9 cellular contexts compared by ENCODE assay signal in genomic region chr11:112175596-112175947, GRCh38. TPM values are rescaled to one million over a fixed set of nuclear protein-coding genes. Genes with fewer than 3 reads are reported as not detected.
DNase-seq lines count a peak whose midpoint lies in the region; ATAC-seq and TF ChIP-seq lines count a peak whose summit lies in the region.
"Had no signal": no experiment of that assay in that cellular context is flagged by ENCODE, and none has a peak within 500 bp of the region (broad histone marks: within the 10 kb centered on the region; RNA-seq: fewer than 3 reads in every experiment).

No MANE protein-coding gene starts in this region.

- WGBS in ovary, 3 donors, result 3 to 4% (median 3%) methylated on average over 4 of the region's 4 CpGs

- peak overlapping the region; percentile 28 for H3K4me3 ChIP-seq in CD4-positive, CD25-positive, alpha-beta regulatory T cell (ENCODE audit: low read depth, low read length)
- H3K4me3 ChIP-seq in WERI-Rb-1 (ENCODE audit: low read depth, low read length), result peak overlapping the region; percentile 32
- H3K4me3 ChIP-seq in ovary, result peak overlapping the region; percentile 21

- peak overlapping the region in 2 of 4 donors; percentile 11 to 53 for H3K4me3 Mint-ChIP-seq in CD4-positive, CD25-positive, alpha-beta regulatory T cell
- H3K4me3 Mint-ChIP-seq: neural crest cell had no signal

- intact Hi-C loops in ovary (cut with DNase I), result no loop called here

- no peak for TF ChIP-seq EP300 in ovary (IDR thresholded peaks at IDR 0.05)

- TF ChIP-seq POLR2A in ovary (IDR thresholded peaks at IDR 0.05), result no peak

- peaks cover 5% of the 10 kb centered on the region for H3K4me1 ChIP-seq in CD4-positive, CD25-positive, alpha-beta regulatory T cell (ENCODE audit: control insufficient read depth, insufficient read depth, low read length, poor library complexity, severe bottlenecking)
- H3K4me1 ChIP-seq in ovary (ENCODE audit: insufficient read depth), result peaks cover 2% of the 10 kb centered on the region

- H3K27me3 ChIP-seq in CD4-positive, CD25-positive, alpha-beta regulatory T cell (ENCODE audit: control insufficient read depth, insufficient read depth, low read length), result peaks cover 23% of the 10 kb centered on the region
- H3K27me3 ChIP-seq in WERI-Rb-1 (ENCODE audit: insufficient read depth, low read depth, severe bottlenecking), result no peaks in the 10 kb centered on the region
- no peaks in the 10 kb centered on the region for H3K27me3 ChIP-seq in ovary

- peak overlapping the region in 1 of 3 donors; percentile 86 for H3K27ac Mint-ChIP-seq in CD4-positive, CD25-positive, alpha-beta regulatory T cell

- H3K9me3 Mint-ChIP-seq in CD4-positive, CD25-positive, alpha-beta regulatory T cell, result peaks cover 0 to 3% (median 0%) of the 10 kb centered on the region in 7 donors
- H3K9me3 Mint-ChIP-seq: neural crest cell had no signal

- no peaks in the 10 kb centered on the region for H3K36me3 Mint-ChIP-seq in CD4-positive, CD25-positive, alpha-beta regulatory T cell

- H3K27me3 Mint-ChIP-seq in CD4-positive, CD25-positive, alpha-beta regulatory T cell, result peaks cover 41% of the 10 kb centered on the region

- peaks cover 7 to 12% (median 10%) of the 10 kb centered on the region in 4 donors for H3K4me1 Mint-ChIP-seq in CD4-positive, CD25-positive, alpha-beta regulatory T cell

- no peak overlapping the region for H3K27ac ChIP-seq in CD4-positive, CD25-positive, alpha-beta regulatory T cell (ENCODE audit: insufficient read depth, low read length, poor library complexity, severe bottlenecking)
- H3K27ac ChIP-seq in WERI-Rb-1 (no peak overlapping the region), ovary (no peak overlapping the region)

- H3K9me3 ChIP-seq in CD4-positive, CD25-positive, alpha-beta regulatory T cell (ENCODE audit: control insufficient read depth in 2 of 2, low read length in 2 of 2), result no peaks in the 10 kb centered on the region
- H3K9me3 ChIP-seq in WERI-Rb-1 (ENCODE audit: severe bottlenecking), result no peaks in the 10 kb centered on the region
- no peaks in the 10 kb centered on the region for H3K9me3 ChIP-seq in ovary

- TF ChIP-seq CTCF in WERI-Rb-1 (IDR thresholded peaks at IDR 0.05; ENCODE audit: low read depth, low read length) (no peak), ovary (IDR thresholded peaks at IDR 0.05) (no peak)

- no peak for DNase-seq in CD4-positive, CD25-positive, alpha-beta regulatory T cell
- DNase-seq in WERI-Rb-1 (no peak), globus pallidus (ENCODE audit: low spot score) (peak; percentile 54), ovary (no peak), DMS53 treated with DMSO at 0.1 percent for 48 hours (lab: John Stamatoyannopoulos, UW; ENCODE audit: unreplicated experiment) (no peak), AG08395 (ENCODE audit: low spot score) (no peak), cerebellum (ENCODE audit: low spot score) (no peak)
- no peak for DNase-seq in stimulated activated CD4-positive, alpha-beta T cell treated with anti-CD3 and anti-CD28 coated beads, Interleukin-1b, Interleukin-23, amount 100 ng/mL, for 48 hours

- no peaks in the 10 kb centered on the region for H3K36me3 ChIP-seq in CD4-positive, CD25-positive, alpha-beta regulatory T cell (ENCODE audit: control insufficient read depth, insufficient read depth, low read length)
- H3K36me3 ChIP-seq in WERI-Rb-1, result no peaks in the 10 kb centered on the region
- no peaks in the 10 kb centered on the region for H3K36me3 ChIP-seq in ovary

- ATAC-seq in CD4-positive, CD25-positive, alpha-beta regulatory T cell (ENCODE audit: low read depth in 2 of 2), result no peak

RNA-seq across cellular contexts. Expression of gene BCO2, which starts 0.3 kb away (rescaled TPM):
- total RNA-seq in CD4-positive, CD25-positive, alpha-beta regulatory T cell, result 0.81 TPM
- not detected for polyA plus RNA-seq in CD4-positive, CD25-positive, alpha-beta regulatory T cell
- total RNA-seq in ovary (10 to 100 TPM in 1 of 7 donors, 1 to 10 TPM in 6; 2.9 to 11.7 (median 4.4) TPM), cerebellum (7.2 TPM)
- polyA plus RNA-seq in ovary, result 1 to 10 TPM; 1.2 to 3.2 TPM

RNA-seq across cellular contexts. Expression of gene TEX12, which starts 8.4 kb away (rescaled TPM):
- total RNA-seq in CD4-positive, CD25-positive, alpha-beta regulatory T cell, result 0.67 TPM
- polyA plus RNA-seq in CD4-positive, CD25-positive, alpha-beta regulatory T cell, result under 1 TPM in 1 of 4 donors, not detected in 3; 0.44 TPM
- 1 to 10 TPM in 1 of 7 donors, under 1 TPM in 5, not detected in 1; 0.23 to 1.3 (median 0.52) TPM for total RNA-seq in ovary
- under 1 TPM; 0.11 to 0.62 TPM for polyA plus RNA-seq in ovary
- total RNA-seq in cerebellum, result 0.54 TPM
- total RNA-seq: neural crest cell had no signal

RNA-seq across cellular contexts. Expression of gene IL18, which starts 11.7 kb away (rescaled TPM):
- total RNA-seq in CD4-positive, CD25-positive, alpha-beta regulatory T cell, result 1.4 TPM
- not detected for polyA plus RNA-seq in CD4-positive, CD25-positive, alpha-beta regulatory T cell
- total RNA-seq in ovary (10 to 100 TPM in 1 of 7 donors, 1 to 10 TPM in 6; 1.7 to 17.1 (median 3.5) TPM), cerebellum (0.36 TPM)
- 1 to 10 TPM; 2.2 to 7.7 TPM for polyA plus RNA-seq in ovary
- total RNA-seq: neural crest cell had no signal

RNA-seq across cellular contexts. Expression of gene PTS, which starts 50.7 kb away (rescaled TPM):
- total RNA-seq in CD4-positive, CD25-positive, alpha-beta regulatory T cell, result 71.5 TPM
- 10 to 100 TPM in 2 of 4 donors, 1 to 10 TPM in 2; 7.1 to 12.0 (median 10.4) TPM for polyA plus RNA-seq in CD4-positive, CD25-positive, alpha-beta regulatory T cell
- total RNA-seq in ovary, result 10 to 100 TPM; 21.4 to 39.7 (median 26.3) TPM
- polyA plus RNA-seq in ovary, result 10 to 100 TPM; 18.3 to 35.5 TPM
- 38.8 TPM for total RNA-seq in cerebellum
